In the genomic region with DNA sequence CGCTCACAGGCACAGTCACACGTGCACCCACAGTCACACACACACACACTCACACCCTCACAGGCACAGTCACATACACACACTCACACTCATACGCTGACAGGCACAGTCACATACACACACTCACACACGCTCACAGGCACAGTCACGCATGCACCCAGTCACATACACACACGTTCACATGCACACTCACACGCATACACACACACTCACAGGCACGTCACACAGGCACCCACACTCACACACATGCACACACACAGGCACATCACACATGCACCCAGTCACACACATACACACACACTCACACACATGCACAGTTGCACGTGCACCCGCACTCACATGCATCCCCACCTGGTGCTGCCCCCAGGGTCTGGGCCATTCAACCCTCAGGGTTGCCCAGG, we compare ENCODE assay signal across 2 cellular contexts.
TF ChIP-seq lines count a peak whose summit lies in the region.

No MANE protein-coding gene starts in this region.

TF ChIP-seq in IMR-90, 13 proteins besides CTCF, POLR2A, EP300 and RAD21:
- TF ChIP-seq FOS (IDR thresholded peaks at IDR 0.05; ENCODE audit: low read depth, low read length) (no peak), SMC3 (IDR thresholded peaks at IDR 0.05; ENCODE audit: low read depth, low read length) (no peak), MAFK (IDR thresholded peaks at IDR 0.05; ENCODE audit: low read depth, low read length) (no peak), MAZ (IDR thresholded peaks at IDR 0.05; ENCODE audit: borderline replicate concordance, low read depth, low read length) (no peak), BHLHE40 (IDR thresholded peaks at IDR 0.05; ENCODE audit: low read depth, low read length) (no peak), MXI1 (IDR thresholded peaks at IDR 0.05; ENCODE audit: borderline replicate concordance, low read depth, low read length) (no peak), NFE2L2 (IDR thresholded peaks at IDR 0.05; ENCODE audit: low read depth, low read length) (no peak), RFX5 (IDR thresholded peaks at IDR 0.05; ENCODE audit: low read depth, low read length) (no peak), CEBPB (IDR thresholded peaks at IDR 0.05; ENCODE audit: low read depth, low read length) (no peak), CHD1 (IDR thresholded peaks at IDR 0.05; ENCODE audit: low read depth, low read length) (no peak), RCOR1 (IDR thresholded peaks at IDR 0.05; ENCODE audit: insufficient replicate concordance, low read length) (no peak)
- TF ChIP-seq, protein P1, sequence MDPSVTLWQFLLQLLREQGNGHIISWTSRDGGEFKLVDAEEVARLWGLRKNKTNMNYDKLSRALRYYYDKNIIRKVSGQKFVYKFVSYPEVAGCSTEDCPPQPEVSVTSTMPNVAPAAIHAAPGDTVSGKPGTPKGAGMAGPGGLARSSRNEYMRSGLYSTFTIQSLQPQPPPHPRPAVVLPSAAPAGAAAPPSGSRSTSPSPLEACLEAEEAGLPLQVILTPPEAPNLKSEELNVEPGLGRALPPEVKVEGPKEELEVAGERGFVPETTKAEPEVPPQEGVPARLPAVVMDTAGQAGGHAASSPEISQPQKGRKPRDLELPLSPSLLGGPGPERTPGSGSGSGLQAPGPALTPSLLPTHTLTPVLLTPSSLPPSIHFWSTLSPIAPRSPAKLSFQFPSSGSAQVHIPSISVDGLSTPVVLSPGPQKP (IDR thresholded peaks at IDR 0.05; ENCODE audit: borderline replicate concordance, low read depth, low read length), result no peak
- TF ChIP-seq, protein P2, sequence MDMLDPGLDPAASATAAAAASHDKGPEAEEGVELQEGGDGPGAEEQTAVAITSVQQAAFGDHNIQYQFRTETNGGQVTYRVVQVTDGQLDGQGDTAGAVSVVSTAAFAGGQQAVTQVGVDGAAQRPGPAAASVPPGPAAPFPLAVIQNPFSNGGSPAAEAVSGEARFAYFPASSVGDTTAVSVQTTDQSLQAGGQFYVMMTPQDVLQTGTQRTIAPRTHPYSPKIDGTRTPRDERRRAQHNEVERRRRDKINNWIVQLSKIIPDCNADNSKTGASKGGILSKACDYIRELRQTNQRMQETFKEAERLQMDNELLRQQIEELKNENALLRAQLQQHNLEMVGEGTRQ (IDR thresholded peaks at IDR 0.05; ENCODE audit: low read depth, low read length), result no peak

TF ChIP-seq in H1, 55 proteins besides CTCF, POLR2A, EP300 and RAD21:
- TF ChIP-seq SRF (IDR thresholded peaks at IDR 0.05; ENCODE audit: low read depth, low read length) (no peak), ASH2L (IDR thresholded peaks at IDR 0.05; ENCODE audit: low read length) (no peak), SP4 (IDR thresholded peaks at IDR 0.05; ENCODE audit: low read length) (no peak)
